Comparison of ENCODE assay signal across 18 cellular contexts in the genomic region with DNA sequence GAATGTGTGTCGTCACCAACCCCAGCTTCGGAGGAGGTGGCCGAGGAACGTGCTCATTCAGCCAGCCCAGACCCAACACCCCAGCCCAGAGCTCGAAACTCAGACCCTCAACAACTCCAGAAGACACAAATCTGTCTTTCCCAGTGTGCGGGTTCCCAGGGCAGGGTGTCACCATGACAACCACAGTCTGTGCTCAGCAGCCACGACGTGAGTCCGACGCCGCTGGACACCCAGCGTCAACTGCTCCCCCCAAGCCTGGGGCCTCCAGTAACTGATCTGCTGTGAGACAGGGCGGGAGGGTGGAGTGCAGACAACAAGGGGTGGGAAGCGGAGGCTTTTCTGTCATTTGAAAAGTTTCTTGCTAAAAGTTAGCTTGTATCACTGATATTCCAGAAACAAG.
"Had no signal": no experiment of that assay in that cellular context is flagged by ENCODE, and none has a peak within 500 bp of the region (broad histone marks: within the 10 kb centered on the region; RNA-seq: fewer than 3 reads in every experiment).

No MANE protein-coding gene starts in this region.

- H3K9me3 Mint-ChIP-seq: activated naive CD8-positive, alpha-beta T cell treated with anti-CD3 and anti-CD28 coated beads for 36 hours; stimulated activated effector memory CD8-positive, alpha-beta T cell treated with anti-CD3 and anti-CD28 coated beads, Interleukin-12 subunit alpha, Interleukin-12 subunit beta, amount 100 ng/mL, for 72 hours; type B pancreatic cell had no signal

- H3K27me3 Mint-ChIP-seq: activated CD4-positive, alpha-beta T cell treated with anti-CD3 and anti-CD28 coated beads, Interleukin-2, amount 10 ng/mL, durations not matched to agents 7 days and 5 days; activated naive CD8-positive, alpha-beta T cell treated with anti-CD3 and anti-CD28 coated beads for 36 hours; dendritic cell treated with granulocyte-macrophage colony-stimulating factor and Interleukin-4, amounts not matched to agents 40 ng/mL and 50 ng/mL, for 4 days; type B pancreatic cell had no signal

- H3K9me3 ChIP-seq: prostate gland, right lobe of liver, testis had no signal

- DNase-seq: activated CD4-positive, alpha-beta T cell treated with anti-CD3 and anti-CD28 coated beads, Interleukin-2, amount 10 ng/mL, durations not matched to agents 7 days and 5 days; activated gamma-delta T cell; activated naive CD8-positive, alpha-beta T cell treated with anti-CD3 and anti-CD28 coated beads for 36 hours; amygdala; effector CD8-positive, alpha-beta T cell; esophagus squamous epithelium; mesenchymal stem cell; right lobe of liver; stimulated activated CD4-positive, alpha-beta T cell treated with anti-CD3 and anti-CD28 coated beads, Interleukin-4, amount 100 ng/mL, for 24 hours; T-helper 9 cell; testis had no signal

- ATAC-seq: right lobe of liver; stimulated activated effector memory CD8-positive, alpha-beta T cell treated with anti-CD3 and anti-CD28 coated beads, Interleukin-12 subunit alpha, Interleukin-12 subunit beta, amount 100 ng/mL, for 72 hours had no signal

- H3K36me3 ChIP-seq: cardiac muscle cell, prostate gland, right lobe of liver had no signal

- H3K4me3 ChIP-seq: cardiac muscle cell, esophagus squamous epithelium, prostate gland, right lobe of liver, smooth muscle cell, testis had no signal

- H3K27ac ChIP-seq: cardiac muscle cell, esophagus squamous epithelium, prostate gland, right lobe of liver, testis had no signal

- H3K4me3 Mint-ChIP-seq: dendritic cell treated with granulocyte-macrophage colony-stimulating factor and Interleukin-4, amounts not matched to agents 40 ng/mL and 50 ng/mL, for 4 days; nephron; stimulated activated effector memory CD8-positive, alpha-beta T cell treated with anti-CD3 and anti-CD28 coated beads, Interleukin-12 subunit alpha, Interleukin-12 subunit beta, amount 100 ng/mL, for 72 hours; type B pancreatic cell had no signal

- H3K4me1 ChIP-seq: prostate gland, right lobe of liver, testis had no signal

- H3K36me3 Mint-ChIP-seq: stimulated activated effector memory CD8-positive, alpha-beta T cell treated with anti-CD3 and anti-CD28 coated beads, Interleukin-12 subunit alpha, Interleukin-12 subunit beta, amount 100 ng/mL, for 72 hours had no signal

- H3K27ac Mint-ChIP-seq: dendritic cell treated with granulocyte-macrophage colony-stimulating factor and Interleukin-4, amounts not matched to agents 40 ng/mL and 50 ng/mL, for 4 days; stimulated activated effector memory CD8-positive, alpha-beta T cell treated with anti-CD3 and anti-CD28 coated beads, Interleukin-12 subunit alpha, Interleukin-12 subunit beta, amount 100 ng/mL, for 72 hours; type B pancreatic cell had no signal

- H3K27me3 ChIP-seq: cardiac muscle cell, esophagus squamous epithelium, right lobe of liver, testis had no signal

- H3K4me2 ChIP-seq: smooth muscle cell had no signal
